Comparison of ENCODE assay signal across 14 cellular contexts in genomic region chr20:17602493-17602892, GRCh38.
"Had no signal": no experiment of that assay in that cellular context is flagged by ENCODE, and none has a peak within 500 bp of the region (broad histone marks: within the 10 kb centered on the region; RNA-seq: fewer than 3 reads in every experiment).

No MANE protein-coding gene starts in this region.

- H3K4me3 ChIP-seq: body of pancreas, colonic mucosa, pancreas, right lobe of liver had no signal

- H3K36me3 ChIP-seq: colonic mucosa had no signal

- H3K27me3 ChIP-seq: body of pancreas, colonic mucosa, pancreas, right lobe of liver had no signal

- H3K27ac ChIP-seq: colonic mucosa, pancreas, right lobe of liver had no signal

- DNase-seq: activated CD4-positive, alpha-beta memory T cell treated with anti-CD3 and anti-CD28 coated beads for 36 hours; activated CD4-positive, alpha-beta T cell treated with anti-CD3 and anti-CD28 coated beads for 36 hours; activated naive CD4-positive, alpha-beta T cell; activated naive CD8-positive, alpha-beta T cell treated with anti-CD3 and anti-CD28 coated beads, Interleukin-2, amount 10 ng/mL, durations not matched to agents 7 days and 5 days; amygdala; body of pancreas; central memory CD4-positive, alpha-beta T cell; colonic mucosa; erythroblast; head of caudate nucleus; naive thymus-derived CD8-positive, alpha-beta T cell; pancreas; right lobe of liver; stimulated activated naive B cell treated with anti-CD40 and anti-IgM and Interleukin-4, amounts not matched to agents 10 μg/mL and 1 μg/mL and 100 μg/mL, for 72 hours had no signal

- H3K9me3 ChIP-seq: body of pancreas, colonic mucosa, pancreas, right lobe of liver had no signal
